In the genomic region with DNA sequence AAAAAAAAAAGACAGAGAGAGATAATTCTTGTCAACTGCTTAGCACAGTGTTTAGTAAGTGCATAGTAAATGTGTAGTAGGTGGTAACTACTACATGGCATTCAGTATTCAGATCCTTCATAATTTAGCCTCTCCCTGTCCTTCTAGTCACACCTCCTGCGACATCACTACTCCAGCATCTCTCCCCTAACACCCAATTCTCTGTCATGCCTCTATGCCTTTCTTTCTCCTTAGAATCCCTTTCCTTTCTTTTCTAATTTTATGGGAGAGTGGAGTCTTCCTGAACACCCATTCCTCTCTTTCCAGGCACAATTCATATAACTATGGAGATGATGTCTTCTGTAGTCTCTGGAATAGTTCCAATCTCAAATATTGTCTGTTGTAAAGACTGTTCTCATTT, we compare ENCODE assay signal across 1 cellular context.
TF ChIP-seq lines count a peak whose summit lies in the region.

No MANE protein-coding gene starts in this region.

TF ChIP-seq in IMR-90, 13 proteins besides CTCF, POLR2A, EP300 and RAD21:
- TF ChIP-seq RCOR1 (IDR thresholded peaks at IDR 0.05; ENCODE audit: insufficient replicate concordance, low read length), result no peak
- TF ChIP-seq BHLHE40 (IDR thresholded peaks at IDR 0.05; ENCODE audit: low read depth, low read length), result no peak
- no peak for TF ChIP-seq CHD1 (IDR thresholded peaks at IDR 0.05; ENCODE audit: low read depth, low read length)
- no peak for TF ChIP-seq NFE2L2 (IDR thresholded peaks at IDR 0.05; ENCODE audit: low read depth, low read length)
- TF ChIP-seq MXI1 (IDR thresholded peaks at IDR 0.05; ENCODE audit: borderline replicate concordance, low read depth, low read length), result no peak
- TF ChIP-seq SMC3 (IDR thresholded peaks at IDR 0.05; ENCODE audit: low read depth, low read length), result no peak
- TF ChIP-seq CEBPB (IDR thresholded peaks at IDR 0.05; ENCODE audit: low read depth, low read length), result no peak
- no peak for TF ChIP-seq MAZ (IDR thresholded peaks at IDR 0.05; ENCODE audit: borderline replicate concordance, low read depth, low read length)
- no peak for TF ChIP-seq RFX5 (IDR thresholded peaks at IDR 0.05; ENCODE audit: low read depth, low read length)
- TF ChIP-seq FOS (IDR thresholded peaks at IDR 0.05; ENCODE audit: low read depth, low read length), result no peak
- TF ChIP-seq MAFK (IDR thresholded peaks at IDR 0.05; ENCODE audit: low read depth, low read length), result no peak
- TF ChIP-seq, protein P1, sequence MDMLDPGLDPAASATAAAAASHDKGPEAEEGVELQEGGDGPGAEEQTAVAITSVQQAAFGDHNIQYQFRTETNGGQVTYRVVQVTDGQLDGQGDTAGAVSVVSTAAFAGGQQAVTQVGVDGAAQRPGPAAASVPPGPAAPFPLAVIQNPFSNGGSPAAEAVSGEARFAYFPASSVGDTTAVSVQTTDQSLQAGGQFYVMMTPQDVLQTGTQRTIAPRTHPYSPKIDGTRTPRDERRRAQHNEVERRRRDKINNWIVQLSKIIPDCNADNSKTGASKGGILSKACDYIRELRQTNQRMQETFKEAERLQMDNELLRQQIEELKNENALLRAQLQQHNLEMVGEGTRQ (IDR thresholded peaks at IDR 0.05; ENCODE audit: low read depth, low read length), result no peak
- TF ChIP-seq, protein P2, sequence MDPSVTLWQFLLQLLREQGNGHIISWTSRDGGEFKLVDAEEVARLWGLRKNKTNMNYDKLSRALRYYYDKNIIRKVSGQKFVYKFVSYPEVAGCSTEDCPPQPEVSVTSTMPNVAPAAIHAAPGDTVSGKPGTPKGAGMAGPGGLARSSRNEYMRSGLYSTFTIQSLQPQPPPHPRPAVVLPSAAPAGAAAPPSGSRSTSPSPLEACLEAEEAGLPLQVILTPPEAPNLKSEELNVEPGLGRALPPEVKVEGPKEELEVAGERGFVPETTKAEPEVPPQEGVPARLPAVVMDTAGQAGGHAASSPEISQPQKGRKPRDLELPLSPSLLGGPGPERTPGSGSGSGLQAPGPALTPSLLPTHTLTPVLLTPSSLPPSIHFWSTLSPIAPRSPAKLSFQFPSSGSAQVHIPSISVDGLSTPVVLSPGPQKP (IDR thresholded peaks at IDR 0.05; ENCODE audit: borderline replicate concordance, low read depth, low read length), result no peak
